In genomic region chr22:50548046-50548912, GRCh38 we compare ENCODE assay signal across 9 cellular contexts. TPM values are rescaled to one million over a fixed set of nuclear protein-coding genes. Genes with fewer than 3 reads are reported as not detected.
A peak's percentile ranks its signal among the peaks of the same experiment; 100 is the strongest.
DNase-seq lines count a peak whose midpoint lies in the region; ATAC-seq and TF ChIP-seq lines count a peak whose summit lies in the region.
"Had no signal": no experiment of that assay in that cellular context is flagged by ENCODE, and none has a peak within 500 bp of the region (broad histone marks: within the 10 kb centered on the region; RNA-seq: fewer than 3 reads in every experiment).

No MANE protein-coding gene starts in this region.

- peak; percentile 64 for TF ChIP-seq POLR2A in GM15510 (IDR thresholded peaks at IDR 0.05; ENCODE audit: borderline replicate concordance, extremely low read depth, insufficient read length)

- H3K4me3 ChIP-seq in epithelial cell of proximal tubule (ENCODE audit: low read depth, low read length), result peak overlapping the region; percentile 39

- no peak for TF ChIP-seq CTCF in epithelial cell of proximal tubule (conservative IDR thresholded peaks at IDR 0.05; ENCODE audit: low read depth, low read length)

- peak; percentile 54 for DNase-seq in activated CD4-positive, alpha-beta T cell treated with anti-CD3 and anti-CD28 coated beads, Interleukin-2, amount 50 U/mL, for 1 hour
- DNase-seq in epithelial cell of proximal tubule (ENCODE audit: low read depth) (no peak), NCI-H1417 treated with DMSO at 0.1 percent for 48 hours (lab: John Stamatoyannopoulos, UW) (no peak), glomerular visceral epithelial cell (ENCODE audit: extremely low spot score) (no peak)
- peak; percentile 47 for DNase-seq in stimulated activated CD8-positive, alpha-beta memory T cell treated with anti-CD3 and anti-CD28 coated beads, Interleukin-12 subunit alpha, Interleukin-12 subunit beta, amount 100 ng/mL, for 4 hours (ENCODE audit: low read depth)
- DNase-seq in NK-92 treated with Interleukin-12 subunit alpha and Interleukin-12 subunit beta, amount 100 ng/mL, for 24 hours (lab: John Stamatoyannopoulos, UW), result no peak

- no peak for ATAC-seq in GM21576 (IDR thresholded peaks at IDR 0.05; ENCODE audit: unreplicated experiment)

RNA-seq across cellular contexts. Expression of gene KLHDC7B, which starts 2.6 kb away (rescaled TPM):
- 0.07 TPM in 1 of 2 replicates, not detected in the other for total RNA-seq in epithelial cell of proximal tubule
- total RNA-seq: HT1080 had no signal

RNA-seq across cellular contexts. Expression of gene SYCE3, which starts 14.4 kb away (rescaled TPM):
- 1.0 TPM in 1 of 2 replicates, not detected in the other for total RNA-seq in epithelial cell of proximal tubule
- total RNA-seq: HT1080 had no signal

RNA-seq across cellular contexts. Expression of gene TYMP, which starts 18.5 kb away (rescaled TPM):
- total RNA-seq in epithelial cell of proximal tubule, result 7.6 and 13.1 TPM in 2 replicates

RNA-seq across cellular contexts. Expression of gene SCO2, which starts 22.9 kb away (rescaled TPM):
- total RNA-seq in epithelial cell of proximal tubule, result 1.4 TPM in 1 of 2 replicates, not detected in the other

RNA-seq across cellular contexts. Expression of gene CPT1B, which starts 29.9 kb away (rescaled TPM):
- 1.2 and 4.0 TPM in 2 replicates for total RNA-seq in epithelial cell of proximal tubule

Comparison
In these comparisons a context has a peak if more than half of its experiments do, and no peak if none do; other contexts are left out.
1. DNase-seq: peak in activated CD4-positive, alpha-beta T cell treated with anti-CD3 and anti-CD28 coated beads, Interleukin-2, amount 50 U/mL, for 1 hour (single experiment) and stimulated activated CD8-positive, alpha-beta memory T cell treated with anti-CD3 and anti-CD28 coated beads, Interleukin-12 subunit alpha, Interleukin-12 subunit beta, amount 100 ng/mL, for 4 hours (single experiment); none in epithelial cell of proximal tubule (single experiment), NCI-H1417 treated with DMSO at 0.1 percent for 48 hours (single experiment), glomerular visceral epithelial cell (single experiment) and NK-92 treated with Interleukin-12 subunit alpha and Interleukin-12 subunit beta, amount 100 ng/mL, for 24 hours (single experiment).